Comparison of ENCODE assay signal across 20 cellular contexts in the genomic region with DNA sequence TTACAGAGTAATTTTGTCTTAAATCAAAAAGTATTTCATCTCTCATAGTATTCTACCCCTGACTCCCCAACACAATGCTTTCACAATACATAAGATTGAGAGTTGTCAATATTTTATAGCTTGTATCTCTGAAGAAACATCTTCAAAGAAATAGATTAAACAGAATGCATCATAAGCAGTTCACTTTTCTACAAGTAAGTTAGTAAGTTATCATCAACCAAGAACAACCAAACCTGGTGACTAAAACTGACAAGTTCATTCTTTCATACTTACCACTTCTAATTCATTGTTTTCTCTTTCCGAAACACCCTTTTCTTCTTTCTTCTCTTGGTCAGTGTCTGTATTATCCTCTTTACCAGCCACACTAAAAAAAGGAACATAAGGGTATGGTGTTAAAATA.
DNase-seq lines count a peak whose midpoint lies in the region; ATAC-seq lines count a peak whose summit lies in the region.
"Had no signal": no experiment of that assay in that cellular context is flagged by ENCODE, and none has a peak within 500 bp of the region (broad histone marks: within the 10 kb centered on the region; RNA-seq: fewer than 3 reads in every experiment).

No MANE protein-coding gene starts in this region.

- H3K4me1 Mint-ChIP-seq in activated T-cell treated with anti-CD3 and anti-CD28 coated beads, Interleukin-2, amount 50 U/mL, for 24 hours (ENCODE audit: low read depth) = peaks cover 18% of the 10 kb centered on the region
- H3K4me1 Mint-ChIP-seq in activated naive CD4-positive, alpha-beta T cell treated with anti-CD3 and anti-CD28 coated beads for 36 hours (ENCODE audit: low read depth) = peaks cover 11% of the 10 kb centered on the region
- H3K4me1 Mint-ChIP-seq in stimulated activated naive CD8-positive, alpha-beta T cell treated with anti-CD3 and anti-CD28 coated beads, Interleukin-15, Interleukin-2, amounts not matched to agents 100 ng/mL and 50 ng/mL, for 24 hours (ENCODE audit: low read depth) = peaks cover 14% of the 10 kb centered on the region
- H3K4me1 Mint-ChIP-seq in stimulated activated naive CD8-positive, alpha-beta T cell treated with anti-CD3 and anti-CD28 coated beads, Interleukin-15, amount 100 ng/mL, for 72 hours = peaks cover 10% of the 10 kb centered on the region
- H3K4me1 Mint-ChIP-seq in stimulated activated effector memory CD8-positive, alpha-beta T cell treated with anti-CD3 and anti-CD28 coated beads, Interleukin-12 subunit alpha, Interleukin-12 subunit beta, amount 100 ng/mL, for 72 hours = peaks cover 9% of the 10 kb centered on the region

- ATAC-seq in activated naive CD4-positive, alpha-beta T cell treated with anti-CD3 and anti-CD28 coated beads, Interleukin-2, amount 50 U/mL, for 72 hours = peak; percentile 20 to 54
- no peak for ATAC-seq in stimulated activated naive CD8-positive, alpha-beta T cell treated with anti-CD3 and anti-CD28 coated beads, Interleukin-15, amount 100 ng/mL, for 72 hours
- peak; percentile 53 for ATAC-seq in stimulated activated effector memory CD8-positive, alpha-beta T cell treated with anti-CD3 and anti-CD28 coated beads, Interleukin-12 subunit alpha, Interleukin-12 subunit beta, amount 100 ng/mL, for 72 hours
- ATAC-seq: A549 had no signal

- peak overlapping the region; percentile 79 for H3K27ac Mint-ChIP-seq in activated T-cell treated with anti-CD3 and anti-CD28 coated beads, Interleukin-2, amount 50 U/mL, for 24 hours
- H3K27ac Mint-ChIP-seq in activated naive CD4-positive, alpha-beta T cell treated with anti-CD3 and anti-CD28 coated beads, Interleukin-2, amount 50 U/mL, for 72 hours = no peak overlapping the region
- H3K27ac Mint-ChIP-seq in activated naive CD4-positive, alpha-beta T cell treated with anti-CD3 and anti-CD28 coated beads for 36 hours = no peak overlapping the region
- peak overlapping the region; percentile 92 for H3K27ac Mint-ChIP-seq in stimulated activated naive CD8-positive, alpha-beta T cell treated with anti-CD3 and anti-CD28 coated beads, Interleukin-15, Interleukin-2, amounts not matched to agents 100 ng/mL and 50 ng/mL, for 24 hours
- H3K27ac Mint-ChIP-seq in stimulated activated naive CD8-positive, alpha-beta T cell treated with anti-CD3 and anti-CD28 coated beads, Interleukin-15, amount 100 ng/mL, for 72 hours = no peak overlapping the region
- H3K27ac Mint-ChIP-seq in stimulated activated effector memory CD8-positive, alpha-beta T cell treated with anti-CD3 and anti-CD28 coated beads, Interleukin-12 subunit alpha, Interleukin-12 subunit beta, amount 100 ng/mL, for 72 hours = peak overlapping the region; percentile 9

- no peak overlapping the region for H3K4me3 Mint-ChIP-seq in activated T-cell treated with anti-CD3 and anti-CD28 coated beads, Interleukin-2, amount 50 U/mL, for 24 hours
- no peak overlapping the region for H3K4me3 Mint-ChIP-seq in activated naive CD4-positive, alpha-beta T cell treated with anti-CD3 and anti-CD28 coated beads for 36 hours
- H3K4me3 Mint-ChIP-seq in stimulated activated naive CD8-positive, alpha-beta T cell treated with anti-CD3 and anti-CD28 coated beads, Interleukin-15, Interleukin-2, amounts not matched to agents 100 ng/mL and 50 ng/mL, for 24 hours = no peak overlapping the region
- no peak overlapping the region for H3K4me3 Mint-ChIP-seq in stimulated activated naive CD8-positive, alpha-beta T cell treated with anti-CD3 and anti-CD28 coated beads, Interleukin-15, amount 100 ng/mL, for 72 hours
- H3K4me3 Mint-ChIP-seq in stimulated activated effector memory CD8-positive, alpha-beta T cell treated with anti-CD3 and anti-CD28 coated beads, Interleukin-12 subunit alpha, Interleukin-12 subunit beta, amount 100 ng/mL, for 72 hours = no peak overlapping the region
- H3K4me3 Mint-ChIP-seq: CD4-positive, alpha-beta memory T cell had no signal

- H3K9me3 Mint-ChIP-seq in activated T-cell treated with anti-CD3 and anti-CD28 coated beads, Interleukin-2, amount 50 U/mL, for 24 hours = no peaks in the 10 kb centered on the region
- H3K9me3 Mint-ChIP-seq in activated naive CD4-positive, alpha-beta T cell treated with anti-CD3 and anti-CD28 coated beads, Interleukin-2, amount 50 U/mL, for 72 hours = no peaks in the 10 kb centered on the region
- H3K9me3 Mint-ChIP-seq in activated naive CD4-positive, alpha-beta T cell treated with anti-CD3 and anti-CD28 coated beads for 36 hours = no peaks in the 10 kb centered on the region
- H3K9me3 Mint-ChIP-seq in stimulated activated naive CD8-positive, alpha-beta T cell treated with anti-CD3 and anti-CD28 coated beads, Interleukin-15, Interleukin-2, amounts not matched to agents 100 ng/mL and 50 ng/mL, for 24 hours = no peaks in the 10 kb centered on the region
- no peaks in the 10 kb centered on the region for H3K9me3 Mint-ChIP-seq in stimulated activated naive CD8-positive, alpha-beta T cell treated with anti-CD3 and anti-CD28 coated beads, Interleukin-15, amount 100 ng/mL, for 72 hours
- no peaks in the 10 kb centered on the region for H3K9me3 Mint-ChIP-seq in stimulated activated effector memory CD8-positive, alpha-beta T cell treated with anti-CD3 and anti-CD28 coated beads, Interleukin-12 subunit alpha, Interleukin-12 subunit beta, amount 100 ng/mL, for 72 hours
- H3K9me3 Mint-ChIP-seq: CD4-positive, alpha-beta memory T cell had no signal

- intact Hi-C loops in activated naive CD4-positive, alpha-beta T cell treated with anti-CD3 and anti-CD28 coated beads for 36 hours (cut with micrococcal nuclease) = no loop called here

- peaks cover 40% of the 10 kb centered on the region for H3K36me3 Mint-ChIP-seq in activated T-cell treated with anti-CD3 and anti-CD28 coated beads, Interleukin-2, amount 50 U/mL, for 24 hours (ENCODE audit: low read depth)
- H3K36me3 Mint-ChIP-seq in activated naive CD4-positive, alpha-beta T cell treated with anti-CD3 and anti-CD28 coated beads, Interleukin-2, amount 50 U/mL, for 72 hours = peaks cover 0 to 5% of the 10 kb centered on the region in 2 donors
- peaks cover 7% of the 10 kb centered on the region for H3K36me3 Mint-ChIP-seq in activated naive CD4-positive, alpha-beta T cell treated with anti-CD3 and anti-CD28 coated beads for 36 hours (ENCODE audit: low read depth)
- H3K36me3 Mint-ChIP-seq in stimulated activated naive CD8-positive, alpha-beta T cell treated with anti-CD3 and anti-CD28 coated beads, Interleukin-15, Interleukin-2, amounts not matched to agents 100 ng/mL and 50 ng/mL, for 24 hours (ENCODE audit: low read depth) = peaks cover 23% of the 10 kb centered on the region
- peaks cover 40% of the 10 kb centered on the region for H3K36me3 Mint-ChIP-seq in stimulated activated effector memory CD8-positive, alpha-beta T cell treated with anti-CD3 and anti-CD28 coated beads, Interleukin-12 subunit alpha, Interleukin-12 subunit beta, amount 100 ng/mL, for 72 hours

- no peak for DNase-seq in activated T-cell treated with anti-CD3 and anti-CD28 coated beads, Interleukin-2, amount 50 U/mL, for 24 hours
- DNase-seq in activated T-cell treated with anti-CD3 and anti-CD28 coated beads, Interleukin-2, amount 50 U/mL, for 1 hour = no peak
- no peak for DNase-seq in activated naive CD4-positive, alpha-beta T cell treated with anti-CD3 and anti-CD28 coated beads, Interleukin-2, amount 50 U/mL, for 72 hours (ENCODE audit: low spot score in 2 of 2)
- DNase-seq in activated naive CD4-positive, alpha-beta T cell treated with anti-CD3 and anti-CD28 coated beads for 36 hours = no peak
- no peak for DNase-seq in stimulated activated naive CD8-positive, alpha-beta T cell treated with anti-CD3 and anti-CD28 coated beads, Interleukin-15, amount 100 ng/mL, for 72 hours
- no peak for DNase-seq in stimulated activated effector memory CD8-positive, alpha-beta T cell treated with anti-CD3 and anti-CD28 coated beads, Interleukin-12 subunit alpha, Interleukin-12 subunit beta, amount 100 ng/mL, for 72 hours (ENCODE audit: low spot score in 2 of 2)
- no peak for DNase-seq in NCI-H2171 (lab: John Stamatoyannopoulos, UW)
- DNase-seq: 8988T; ACHN; C1 segment of cervical spinal cord; Calu3; CD4-positive, alpha-beta memory T cell; COR-L47; DMS53; DMS79 treated with DMSO at 0.1 percent for 48 hours; GF-D8; H7; HCEC 1CT had no signal

- H3K27me3 Mint-ChIP-seq in activated T-cell treated with anti-CD3 and anti-CD28 coated beads, Interleukin-2, amount 50 U/mL, for 24 hours = no peaks in the 10 kb centered on the region
- H3K27me3 Mint-ChIP-seq in activated naive CD4-positive, alpha-beta T cell treated with anti-CD3 and anti-CD28 coated beads for 36 hours (ENCODE audit: low read depth) = no peaks in the 10 kb centered on the region
- no peaks in the 10 kb centered on the region for H3K27me3 Mint-ChIP-seq in stimulated activated naive CD8-positive, alpha-beta T cell treated with anti-CD3 and anti-CD28 coated beads, Interleukin-15, Interleukin-2, amounts not matched to agents 100 ng/mL and 50 ng/mL, for 24 hours
- no peaks in the 10 kb centered on the region for H3K27me3 Mint-ChIP-seq in stimulated activated naive CD8-positive, alpha-beta T cell treated with anti-CD3 and anti-CD28 coated beads, Interleukin-15, amount 100 ng/mL, for 72 hours
- H3K27me3 Mint-ChIP-seq: CD4-positive, alpha-beta memory T cell had no signal

- CTCF ChIA-PET in activated naive CD4-positive, alpha-beta T cell treated with anti-CD3 and anti-CD28 coated beads for 36 hours (lab: Charles Lee) = no interaction called here

Comparison
In these comparisons a context has a peak if more than half of its experiments do, and no peak if none do; other contexts are left out.
1. H3K27ac Mint-ChIP-seq: peak in activated T-cell treated with anti-CD3 and anti-CD28 coated beads, Interleukin-2, amount 50 U/mL, for 24 hours (single experiment), stimulated activated naive CD8-positive, alpha-beta T cell treated with anti-CD3 and anti-CD28 coated beads, Interleukin-15, Interleukin-2, amounts not matched to agents 100 ng/mL and 50 ng/mL, for 24 hours (single experiment) and stimulated activated effector memory CD8-positive, alpha-beta T cell treated with anti-CD3 and anti-CD28 coated beads, Interleukin-12 subunit alpha, Interleukin-12 subunit beta, amount 100 ng/mL, for 72 hours (single experiment); none in activated naive CD4-positive, alpha-beta T cell treated with anti-CD3 and anti-CD28 coated beads, Interleukin-2, amount 50 U/mL, for 72 hours (0 of 2), activated naive CD4-positive, alpha-beta T cell treated with anti-CD3 and anti-CD28 coated beads for 36 hours (single experiment) and stimulated activated naive CD8-positive, alpha-beta T cell treated with anti-CD3 and anti-CD28 coated beads, Interleukin-15, amount 100 ng/mL, for 72 hours (0 of 2).